ENCODE assay signal across 22 cellular contexts in the genomic region with DNA sequence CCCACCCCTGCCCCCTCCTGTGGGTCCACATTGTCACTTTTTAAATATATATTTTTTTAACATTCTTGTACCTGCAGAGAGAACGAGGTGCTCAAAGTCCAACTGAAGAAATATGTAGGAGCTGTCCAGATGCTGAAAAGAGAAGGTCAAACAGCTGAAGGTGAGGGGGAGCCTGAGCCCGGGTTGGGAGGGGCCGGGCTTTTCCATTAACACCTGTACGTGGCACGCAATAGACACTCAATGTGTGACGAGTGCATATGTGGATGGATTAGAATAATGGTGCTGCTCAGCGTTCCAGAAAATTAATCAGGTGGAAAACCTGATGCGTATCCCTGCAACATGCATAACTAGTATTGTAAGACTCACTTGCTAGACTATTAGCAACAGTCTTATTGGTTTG.
DNase-seq lines count a peak whose midpoint lies in the region; ATAC-seq and TF ChIP-seq lines count a peak whose summit lies in the region.
"Had no signal": no experiment of that assay in that cellular context is flagged by ENCODE, and none has a peak within 500 bp of the region (broad histone marks: within the 10 kb centered on the region; RNA-seq: fewer than 3 reads in every experiment).

No MANE protein-coding gene starts in this region.

- TF ChIP-seq RAD21 in SK-N-SH (IDR thresholded peaks at IDR 0.05; ENCODE audit: low read length) (no peak), liver (IDR thresholded peaks at IDR 0.05) (no peak)

- H3K27ac ChIP-seq in SK-N-SH (ENCODE audit: low read depth in 2 of 2, low read length in 1 of 2) (no peak overlapping the region), liver (ENCODE audit: low read depth in 1 of 2, low read length in 2 of 2) (no peak overlapping the region), brain microvascular endothelial cell (no peak overlapping the region)
- H3K27ac ChIP-seq: 22Rv1 had no signal

- ATAC-seq in SK-N-SH treated with all-trans-retinoic acid at 6 μM for 48 hours, result no peak
- no peak for ATAC-seq in GM18858 (IDR thresholded peaks at IDR 0.05; ENCODE audit: unreplicated experiment)
- ATAC-seq: Right ventricle myocardium inferior had no signal

- no peaks in the 10 kb centered on the region for H3K4me1 ChIP-seq in SK-N-SH (ENCODE audit: control insufficient read depth in 1 of 2, insufficient read depth in 2 of 2, low read depth in 1 of 2, low read length in 1 of 2)
- H3K4me1 ChIP-seq in liver (ENCODE audit: control insufficient read depth in 4 of 4, insufficient read depth in 4 of 4, low read length in 3 of 4), result no peaks in the 10 kb centered on the region

- H3K4me3 ChIP-seq in SK-N-SH (ENCODE audit: low read depth in 2 of 2, low read length in 1 of 2) (no peak overlapping the region), liver (ENCODE audit: low read depth in 1 of 3, low read length in 3 of 3) (no peak overlapping the region), brain microvascular endothelial cell (ENCODE audit: low read depth, low read length) (no peak overlapping the region)
- H3K4me3 ChIP-seq: MG63 had no signal

- H3K36me3 ChIP-seq in SK-N-SH (replicated peaks in 1 of 2; ENCODE audit: control insufficient read depth in 1 of 2, insufficient read depth in 2 of 2, low read length in 1 of 2) (no peaks in the 10 kb centered on the region), liver (ENCODE audit: control insufficient read depth in 4 of 4, insufficient read depth in 3 of 4, low read depth in 1 of 4, low read length in 3 of 4) (no peaks in the 10 kb centered on the region), brain microvascular endothelial cell (replicated peaks) (no peaks in the 10 kb centered on the region)
- H3K36me3 ChIP-seq: MG63 had no signal

- H3K27me3 ChIP-seq in SK-N-SH (ENCODE audit: insufficient read depth) (no peaks in the 10 kb centered on the region), liver (ENCODE audit: control insufficient read depth in 4 of 4, insufficient read depth in 4 of 4, low read length in 3 of 4) (no peaks in the 10 kb centered on the region), brain microvascular endothelial cell (replicated peaks) (no peaks in the 10 kb centered on the region)
- H3K27me3 ChIP-seq: MG63 had no signal

- no peaks in the 10 kb centered on the region for H3K79me2 ChIP-seq in SK-N-SH (ENCODE audit: insufficient read depth)

- POLR2A ChIA-PET in SK-N-SH (lab: Yijun Ruan, JAX), result interaction anchor here (1.0 kb wide), 1 partner anchor 10 kb away, joined by 3 read pairs; no protein-coding TSS in a partner anchor

- H3K9ac ChIP-seq in SK-N-SH, result no peak overlapping the region
- H3K9ac ChIP-seq in liver (ENCODE audit: low read depth in 1 of 2, low read length in 2 of 2), result no peak overlapping the region

- no peaks in the 10 kb centered on the region for H4K20me1 ChIP-seq in SK-N-SH (ENCODE audit: insufficient read depth)

- no peak for TF ChIP-seq EP300 in SK-N-SH (IDR thresholded peaks at IDR 0.05; ENCODE audit: borderline replicate concordance in 1 of 2, low read depth in 1 of 2, low read length in 1 of 2)

- no peaks in the 10 kb centered on the region for H3K9me3 ChIP-seq in SK-N-SH
- no peaks in the 10 kb centered on the region for H3K9me3 ChIP-seq in liver (ENCODE audit: control insufficient read depth in 4 of 4, low read length in 3 of 4)
- H3K9me3 ChIP-seq: MG63 had no signal

- no peak overlapping the region for H2AFZ ChIP-seq in SK-N-SH (ENCODE audit: low read depth)

- 88% methylated on average over 8 of the region's 8 CpGs for WGBS in SK-N-SH (ENCODE audit: low lambda C conversion rate)
- 75% methylated on average over 8 of the region's 8 CpGs for WGBS in liver

- TF ChIP-seq CTCF in SK-N-SH (IDR thresholded peaks at IDR 0.05) (no peak), liver (IDR thresholded peaks at IDR 0.05; ENCODE audit: low read depth, low read length, missing input control) (no peak), brain microvascular endothelial cell (IDR thresholded peaks at IDR 0.05; ENCODE audit: low read depth, low read length, missing control alignments) (no peak)

- H3K4me2 ChIP-seq in SK-N-SH, result no peak overlapping the region

- in situ Hi-C loops in brain microvascular endothelial cell (cut with HindIII; ENCODE audit: low pct_ligation_motif_present, low sequenced_read_pairs), result no loop called here

- no peak for DNase-seq in SK-N-SH
- peak; percentile 24 for DNase-seq in glomerular visceral epithelial cell (ENCODE audit: extremely low spot score)
- DNase-seq in NCI-H2227 (lab: John Stamatoyannopoulos, UW; ENCODE audit: unreplicated experiment), result no peak
- no peak for DNase-seq in NCI-H146 (lab: John Stamatoyannopoulos, UW)
- no peak for DNase-seq in brain microvascular endothelial cell
- DNase-seq: CD4-positive, CD25-positive, alpha-beta regulatory T cell; COR-L47; DMS 273 treated with DMSO at 0.1 percent for 48 hours; DND-41; Kasumi-1; MG63; NCI-H1048; NCI-H1436; NCI-H2029 treated with DMSO at 0.1 percent for 48 hours; NCI-H2171; NCI-H446; NCI-H69 had no signal

- no peaks in the 10 kb centered on the region for H3K9me2 ChIP-seq in SK-N-SH

- no peaks in the 10 kb centered on the region for H3F3A ChIP-seq in SK-N-SH (replicated peaks; ENCODE audit: insufficient read depth)

- CTCF ChIA-PET in SK-N-SH (lab: Yijun Ruan, JAX), result interaction anchor here (1.4 kb wide), 1 partner anchor 105 kb away, joined by 3 read pairs; no protein-coding TSS in a partner anchor

TF ChIP-seq in SK-N-SH, 30 proteins besides CTCF, POLR2A, EP300 and RAD21 (continues in another document):
- no peak for TF ChIP-seq POLR2AphosphoS5 (IDR thresholded peaks at IDR 0.05; ENCODE audit: low read depth, low read length)

TF ChIP-seq in SK-N-SH treated with all-trans-retinoic acid at 6 μM for 48 hours, 23 proteins besides CTCF, POLR2A, EP300 and RAD21:
- no peak for TF ChIP-seq GLIS3 (CRISPR knock-in tag; IDR thresholded peaks at IDR 0.05)

TF ChIP-seq in liver, 16 proteins besides CTCF, POLR2A, EP300 and RAD21:
- TF ChIP-seq, protein P1, sequence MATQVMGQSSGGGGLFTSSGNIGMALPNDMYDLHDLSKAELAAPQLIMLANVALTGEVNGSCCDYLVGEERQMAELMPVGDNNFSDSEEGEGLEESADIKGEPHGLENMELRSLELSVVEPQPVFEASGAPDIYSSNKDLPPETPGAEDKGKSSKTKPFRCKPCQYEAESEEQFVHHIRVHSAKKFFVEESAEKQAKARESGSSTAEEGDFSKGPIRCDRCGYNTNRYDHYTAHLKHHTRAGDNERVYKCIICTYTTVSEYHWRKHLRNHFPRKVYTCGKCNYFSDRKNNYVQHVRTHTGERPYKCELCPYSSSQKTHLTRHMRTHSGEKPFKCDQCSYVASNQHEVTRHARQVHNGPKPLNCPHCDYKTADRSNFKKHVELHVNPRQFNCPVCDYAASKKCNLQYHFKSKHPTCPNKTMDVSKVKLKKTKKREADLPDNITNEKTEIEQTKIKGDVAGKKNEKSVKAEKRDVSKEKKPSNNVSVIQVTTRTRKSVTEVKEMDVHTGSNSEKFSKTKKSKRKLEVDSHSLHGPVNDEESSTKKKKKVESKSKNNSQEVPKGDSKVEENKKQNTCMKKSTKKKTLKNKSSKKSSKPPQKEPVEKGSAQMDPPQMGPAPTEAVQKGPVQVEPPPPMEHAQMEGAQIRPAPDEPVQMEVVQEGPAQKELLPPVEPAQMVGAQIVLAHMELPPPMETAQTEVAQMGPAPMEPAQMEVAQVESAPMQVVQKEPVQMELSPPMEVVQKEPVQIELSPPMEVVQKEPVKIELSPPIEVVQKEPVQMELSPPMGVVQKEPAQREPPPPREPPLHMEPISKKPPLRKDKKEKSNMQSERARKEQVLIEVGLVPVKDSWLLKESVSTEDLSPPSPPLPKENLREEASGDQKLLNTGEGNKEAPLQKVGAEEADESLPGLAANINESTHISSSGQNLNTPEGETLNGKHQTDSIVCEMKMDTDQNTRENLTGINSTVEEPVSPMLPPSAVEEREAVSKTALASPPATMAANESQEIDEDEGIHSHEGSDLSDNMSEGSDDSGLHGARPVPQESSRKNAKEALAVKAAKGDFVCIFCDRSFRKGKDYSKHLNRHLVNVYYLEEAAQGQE (IDR thresholded peaks at IDR 0.05), result peak; percentile 99
- TF ChIP-seq FOXA1 (IDR thresholded peaks at IDR 0.05) (no peak), HNF4A (conservative IDR thresholded peaks at IDR 0.05) (peak; percentile 68 to 89), JUND (IDR thresholded peaks at IDR 0.05) (no peak)
